ENCODE assay signal across 1 cellular context in the genomic region with DNA sequence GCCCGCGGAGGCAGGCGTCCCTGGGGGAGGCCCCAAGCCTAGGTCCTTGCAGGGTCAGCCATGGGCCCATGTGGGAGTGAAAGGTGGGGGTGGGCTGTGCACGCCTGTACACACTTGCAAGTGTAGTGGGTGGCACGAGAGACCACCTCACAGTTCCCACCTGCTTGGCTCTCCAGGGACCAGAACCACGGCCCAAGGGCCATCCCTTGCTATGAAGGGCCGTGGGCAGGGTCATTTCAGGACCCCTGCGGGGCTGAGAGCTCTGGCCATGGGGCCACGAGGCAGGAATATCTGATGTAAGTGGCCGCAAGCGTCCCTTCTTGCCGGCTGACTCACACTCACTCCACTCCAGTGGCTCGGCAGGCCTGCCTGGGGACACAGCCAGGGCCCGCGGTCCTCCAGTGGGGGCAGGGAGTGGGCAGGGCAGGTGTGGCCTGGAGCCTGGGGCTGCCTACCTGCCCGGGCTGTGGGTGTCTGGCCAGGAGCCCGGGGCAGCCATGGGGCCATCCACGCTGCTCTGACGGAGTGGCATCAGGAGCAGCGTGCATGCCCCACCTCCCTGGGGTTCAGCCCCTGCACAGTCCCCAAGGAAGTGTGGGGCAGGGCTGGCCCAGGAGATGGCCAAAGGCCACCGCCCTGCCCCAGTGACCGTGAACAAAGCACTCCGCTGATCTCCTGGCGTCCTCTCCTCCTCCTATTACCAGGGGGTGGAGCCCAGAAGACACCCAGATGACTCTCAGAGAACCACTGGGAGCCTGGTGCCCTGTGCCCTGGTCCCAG.
A peak's percentile ranks its signal among the peaks of the same experiment; 100 is the strongest.
TF ChIP-seq lines count a peak whose summit lies in the region.

No MANE protein-coding gene starts in this region.

TF ChIP-seq in K562, 482 proteins besides CTCF, POLR2A, EP300 and RAD21 (continued from another document and continues in another):
- TF ChIP-seq, protein P1, sequence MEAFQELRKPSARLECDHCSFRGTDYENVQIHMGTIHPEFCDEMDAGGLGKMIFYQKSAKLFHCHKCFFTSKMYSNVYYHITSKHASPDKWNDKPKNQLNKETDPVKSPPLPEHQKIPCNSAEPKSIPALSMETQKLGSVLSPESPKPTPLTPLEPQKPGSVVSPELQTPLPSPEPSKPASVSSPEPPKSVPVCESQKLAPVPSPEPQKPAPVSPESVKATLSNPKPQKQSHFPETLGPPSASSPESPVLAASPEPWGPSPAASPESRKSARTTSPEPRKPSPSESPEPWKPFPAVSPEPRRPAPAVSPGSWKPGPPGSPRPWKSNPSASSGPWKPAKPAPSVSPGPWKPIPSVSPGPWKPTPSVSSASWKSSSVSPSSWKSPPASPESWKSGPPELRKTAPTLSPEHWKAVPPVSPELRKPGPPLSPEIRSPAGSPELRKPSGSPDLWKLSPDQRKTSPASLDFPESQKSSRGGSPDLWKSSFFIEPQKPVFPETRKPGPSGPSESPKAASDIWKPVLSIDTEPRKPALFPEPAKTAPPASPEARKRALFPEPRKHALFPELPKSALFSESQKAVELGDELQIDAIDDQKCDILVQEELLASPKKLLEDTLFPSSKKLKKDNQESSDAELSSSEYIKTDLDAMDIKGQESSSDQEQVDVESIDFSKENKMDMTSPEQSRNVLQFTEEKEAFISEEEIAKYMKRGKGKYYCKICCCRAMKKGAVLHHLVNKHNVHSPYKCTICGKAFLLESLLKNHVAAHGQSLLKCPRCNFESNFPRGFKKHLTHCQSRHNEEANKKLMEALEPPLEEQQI (IDR thresholded peaks at IDR 0.05) = no peak
- TF ChIP-seq DACH1 (IDR thresholded peaks at IDR 0.05; ENCODE audit: partially characterized antibody) (no peak), ZNF431 (CRISPR knock-in tag; IDR thresholded peaks at IDR 0.05) (no peak), SRSF7 (optimal IDR thresholded peaks at IDR 0.05; ENCODE audit: low read depth, low read length) (no peak), NCOA6 (IDR thresholded peaks at IDR 0.05) (no peak), DMBX1 (CRISPR knock-in tag; IDR thresholded peaks at IDR 0.05; ENCODE audit: borderline replicate concordance) (peak; percentile 94), ETV1 (tag; conservative IDR thresholded peaks at IDR 0.05; ENCODE audit: low read depth) (peak; percentile 76), KDM2B (CRISPR knock-in tag; IDR thresholded peaks at IDR 0.05) (no peak), COPS2 (conservative IDR thresholded peaks at IDR 0.05) (no peak), PURB (CRISPR knock-in tag; IDR thresholded peaks at IDR 0.05; ENCODE audit: low read depth) (no peak), ZNF589 (CRISPR knock-in tag; IDR thresholded peaks at IDR 0.05; ENCODE audit: low read depth) (peak; percentile 98), EZH2 (IDR thresholded peaks at IDR 0.05; ENCODE audit: borderline replicate concordance, low read depth, low read length) (no peak), SMC3 (conservative IDR thresholded peaks at IDR 0.05; ENCODE audit: insufficient read depth, low read depth, low read length) (no peak), BCL6 (CRISPR knock-in tag; IDR thresholded peaks at IDR 0.05) (peak; percentile 41; the same call in 1 of the 2 replicates), RFX7 (CRISPR knock-in tag; IDR thresholded peaks at IDR 0.05) (no peak), ZNF76 (CRISPR knock-in tag; IDR thresholded peaks at IDR 0.05; ENCODE audit: borderline replicate concordance) (no peak; the same call in none of the 2 replicates), RUNX1 (IDR thresholded peaks at IDR 0.05; ENCODE audit: low read depth) (no peak), ZNF133 (CRISPR knock-in tag; IDR thresholded peaks at IDR 0.05) (0 out of 2 replicates have a peak, but pooled peaks have one; percentile 6), PYGO2 (tag; IDR thresholded peaks at IDR 0.05) (peak; percentile 57), STAT5B (CRISPR knock-in tag; IDR thresholded peaks at IDR 0.05) (no peak), MCM7 (IDR thresholded peaks at IDR 0.05) (no peak), FOXA1 (IDR thresholded peaks at IDR 0.05; ENCODE audit: borderline replicate concordance) (no peak), HNRNPK (IDR thresholded peaks at IDR 0.05; ENCODE audit: low read depth, low read length, poor library complexity, severe bottlenecking) (no peak), BRD4 (IDR thresholded peaks at IDR 0.05) (peak; percentile 91; the same call in 1 of the 2 replicates), CHCHD3 (CRISPR knock-in tag; IDR thresholded peaks at IDR 0.05) (no peak), ZNF197 (CRISPR knock-in tag; IDR thresholded peaks at IDR 0.05; ENCODE audit: low read depth) (peak; percentile 94; the same call in 1 of the 2 replicates), KAT8 (IDR thresholded peaks at IDR 0.05; ENCODE audit: low read depth) (no peak), ZNF780A (CRISPR knock-in tag; IDR thresholded peaks at IDR 0.05) (peak; percentile 69; the same call in 1 of the 2 replicates), ZFP1 (CRISPR knock-in tag; IDR thresholded peaks at IDR 0.05) (no peak), CHD4 (IDR thresholded peaks at IDR 0.05; ENCODE audit: insufficient read depth, insufficient replicate concordance, low read depth, low read length, poor library complexity, severe bottlenecking) (no peak), ILF3 (IDR thresholded peaks at IDR 0.05; ENCODE audit: borderline replicate concordance) (no peak), ZNF717 (CRISPR knock-in tag; IDR thresholded peaks at IDR 0.05) (peak; percentile 63; the same call in 1 of the 2 replicates), ZNF583 (CRISPR knock-in tag; IDR thresholded peaks at IDR 0.05) (peak; percentile 86), NUFIP1 (IDR thresholded peaks at IDR 0.05; ENCODE audit: partially characterized antibody) (peak; percentile 19), RNF2 (IDR thresholded peaks at IDR 0.05) (peak; percentile 98)
- TF ChIP-seq, protein P2, sequence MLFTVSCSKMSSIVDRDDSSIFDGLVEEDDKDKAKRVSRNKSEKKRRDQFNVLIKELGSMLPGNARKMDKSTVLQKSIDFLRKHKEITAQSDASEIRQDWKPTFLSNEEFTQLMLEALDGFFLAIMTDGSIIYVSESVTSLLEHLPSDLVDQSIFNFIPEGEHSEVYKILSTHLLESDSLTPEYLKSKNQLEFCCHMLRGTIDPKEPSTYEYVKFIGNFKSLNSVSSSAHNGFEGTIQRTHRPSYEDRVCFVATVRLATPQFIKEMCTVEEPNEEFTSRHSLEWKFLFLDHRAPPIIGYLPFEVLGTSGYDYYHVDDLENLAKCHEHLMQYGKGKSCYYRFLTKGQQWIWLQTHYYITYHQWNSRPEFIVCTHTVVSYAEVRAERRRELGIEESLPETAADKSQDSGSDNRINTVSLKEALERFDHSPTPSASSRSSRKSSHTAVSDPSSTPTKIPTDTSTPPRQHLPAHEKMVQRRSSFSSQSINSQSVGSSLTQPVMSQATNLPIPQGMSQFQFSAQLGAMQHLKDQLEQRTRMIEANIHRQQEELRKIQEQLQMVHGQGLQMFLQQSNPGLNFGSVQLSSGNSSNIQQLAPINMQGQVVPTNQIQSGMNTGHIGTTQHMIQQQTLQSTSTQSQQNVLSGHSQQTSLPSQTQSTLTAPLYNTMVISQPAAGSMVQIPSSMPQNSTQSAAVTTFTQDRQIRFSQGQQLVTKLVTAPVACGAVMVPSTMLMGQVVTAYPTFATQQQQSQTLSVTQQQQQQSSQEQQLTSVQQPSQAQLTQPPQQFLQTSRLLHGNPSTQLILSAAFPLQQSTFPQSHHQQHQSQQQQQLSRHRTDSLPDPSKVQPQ (CRISPR knock-in tag; IDR thresholded peaks at IDR 0.05; ENCODE audit: borderline replicate concordance) = no peak
- TF ChIP-seq, protein P3, sequence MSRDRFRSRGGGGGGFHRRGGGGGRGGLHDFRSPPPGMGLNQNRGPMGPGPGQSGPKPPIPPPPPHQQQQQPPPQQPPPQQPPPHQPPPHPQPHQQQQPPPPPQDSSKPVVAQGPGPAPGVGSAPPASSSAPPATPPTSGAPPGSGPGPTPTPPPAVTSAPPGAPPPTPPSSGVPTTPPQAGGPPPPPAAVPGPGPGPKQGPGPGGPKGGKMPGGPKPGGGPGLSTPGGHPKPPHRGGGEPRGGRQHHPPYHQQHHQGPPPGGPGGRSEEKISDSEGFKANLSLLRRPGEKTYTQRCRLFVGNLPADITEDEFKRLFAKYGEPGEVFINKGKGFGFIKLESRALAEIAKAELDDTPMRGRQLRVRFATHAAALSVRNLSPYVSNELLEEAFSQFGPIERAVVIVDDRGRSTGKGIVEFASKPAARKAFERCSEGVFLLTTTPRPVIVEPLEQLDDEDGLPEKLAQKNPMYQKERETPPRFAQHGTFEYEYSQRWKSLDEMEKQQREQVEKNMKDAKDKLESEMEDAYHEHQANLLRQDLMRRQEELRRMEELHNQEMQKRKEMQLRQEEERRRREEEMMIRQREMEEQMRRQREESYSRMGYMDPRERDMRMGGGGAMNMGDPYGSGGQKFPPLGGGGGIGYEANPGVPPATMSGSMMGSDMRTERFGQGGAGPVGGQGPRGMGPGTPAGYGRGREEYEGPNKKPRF (IDR thresholded peaks at IDR 0.05; ENCODE audit: low read depth, low read length) = no peak
- TF ChIP-seq, protein P4, sequence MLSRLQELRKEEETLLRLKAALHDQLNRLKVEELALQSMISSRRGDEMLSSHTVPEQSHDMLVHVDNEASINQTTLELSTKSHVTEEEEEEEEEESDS (CRISPR knock-in tag; IDR thresholded peaks at IDR 0.05) = no peak
- TF ChIP-seq, protein P5, sequence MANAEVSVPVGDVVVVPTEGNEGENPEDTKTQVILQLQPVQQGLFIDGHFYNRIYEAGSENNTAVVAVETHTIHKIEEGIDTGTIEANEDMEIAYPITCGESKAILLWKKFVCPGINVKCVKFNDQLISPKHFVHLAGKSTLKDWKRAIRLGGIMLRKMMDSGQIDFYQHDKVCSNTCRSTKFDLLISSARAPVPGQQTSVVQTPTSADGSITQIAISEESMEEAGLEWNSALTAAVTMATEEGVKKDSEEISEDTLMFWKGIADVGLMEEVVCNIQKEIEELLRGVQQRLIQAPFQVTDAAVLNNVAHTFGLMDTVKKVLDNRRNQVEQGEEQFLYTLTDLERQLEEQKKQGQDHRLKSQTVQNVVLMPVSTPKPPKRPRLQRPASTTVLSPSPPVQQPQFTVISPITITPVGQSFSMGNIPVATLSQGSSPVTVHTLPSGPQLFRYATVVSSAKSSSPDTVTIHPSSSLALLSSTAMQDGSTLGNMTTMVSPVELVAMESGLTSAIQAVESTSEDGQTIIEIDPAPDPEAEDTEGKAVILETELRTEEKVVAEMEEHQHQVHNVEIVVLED (CRISPR knock-in tag; IDR thresholded peaks at IDR 0.05) = peak; percentile 30; the same call in 1 of the 2 replicates
- TF ChIP-seq, protein P6, sequence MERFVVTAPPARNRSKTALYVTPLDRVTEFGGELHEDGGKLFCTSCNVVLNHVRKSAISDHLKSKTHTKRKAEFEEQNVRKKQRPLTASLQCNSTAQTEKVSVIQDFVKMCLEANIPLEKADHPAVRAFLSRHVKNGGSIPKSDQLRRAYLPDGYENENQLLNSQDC (CRISPR knock-in tag; IDR thresholded peaks at IDR 0.05) = no peak
- TF ChIP-seq, protein P7, sequence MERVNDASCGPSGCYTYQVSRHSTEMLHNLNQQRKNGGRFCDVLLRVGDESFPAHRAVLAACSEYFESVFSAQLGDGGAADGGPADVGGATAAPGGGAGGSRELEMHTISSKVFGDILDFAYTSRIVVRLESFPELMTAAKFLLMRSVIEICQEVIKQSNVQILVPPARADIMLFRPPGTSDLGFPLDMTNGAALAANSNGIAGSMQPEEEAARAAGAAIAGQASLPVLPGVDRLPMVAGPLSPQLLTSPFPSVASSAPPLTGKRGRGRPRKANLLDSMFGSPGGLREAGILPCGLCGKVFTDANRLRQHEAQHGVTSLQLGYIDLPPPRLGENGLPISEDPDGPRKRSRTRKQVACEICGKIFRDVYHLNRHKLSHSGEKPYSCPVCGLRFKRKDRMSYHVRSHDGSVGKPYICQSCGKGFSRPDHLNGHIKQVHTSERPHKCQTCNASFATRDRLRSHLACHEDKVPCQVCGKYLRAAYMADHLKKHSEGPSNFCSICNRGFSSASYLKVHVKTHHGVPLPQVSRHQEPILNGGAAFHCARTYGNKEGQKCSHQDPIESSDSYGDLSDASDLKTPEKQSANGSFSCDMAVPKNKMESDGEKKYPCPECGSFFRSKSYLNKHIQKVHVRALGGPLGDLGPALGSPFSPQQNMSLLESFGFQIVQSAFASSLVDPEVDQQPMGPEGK (CRISPR knock-in tag; IDR thresholded peaks at IDR 0.05; ENCODE audit: borderline replicate concordance) = peak; percentile 48; the same call in 1 of the 2 replicates
- TF ChIP-seq, protein P8, sequence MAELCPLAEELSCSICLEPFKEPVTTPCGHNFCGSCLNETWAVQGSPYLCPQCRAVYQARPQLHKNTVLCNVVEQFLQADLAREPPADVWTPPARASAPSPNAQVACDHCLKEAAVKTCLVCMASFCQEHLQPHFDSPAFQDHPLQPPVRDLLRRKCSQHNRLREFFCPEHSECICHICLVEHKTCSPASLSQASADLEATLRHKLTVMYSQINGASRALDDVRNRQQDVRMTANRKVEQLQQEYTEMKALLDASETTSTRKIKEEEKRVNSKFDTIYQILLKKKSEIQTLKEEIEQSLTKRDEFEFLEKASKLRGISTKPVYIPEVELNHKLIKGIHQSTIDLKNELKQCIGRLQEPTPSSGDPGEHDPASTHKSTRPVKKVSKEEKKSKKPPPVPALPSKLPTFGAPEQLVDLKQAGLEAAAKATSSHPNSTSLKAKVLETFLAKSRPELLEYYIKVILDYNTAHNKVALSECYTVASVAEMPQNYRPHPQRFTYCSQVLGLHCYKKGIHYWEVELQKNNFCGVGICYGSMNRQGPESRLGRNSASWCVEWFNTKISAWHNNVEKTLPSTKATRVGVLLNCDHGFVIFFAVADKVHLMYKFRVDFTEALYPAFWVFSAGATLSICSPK (IDR thresholded peaks at IDR 0.05; ENCODE audit: borderline replicate concordance) = no peak
- TF ChIP-seq, protein P9, sequence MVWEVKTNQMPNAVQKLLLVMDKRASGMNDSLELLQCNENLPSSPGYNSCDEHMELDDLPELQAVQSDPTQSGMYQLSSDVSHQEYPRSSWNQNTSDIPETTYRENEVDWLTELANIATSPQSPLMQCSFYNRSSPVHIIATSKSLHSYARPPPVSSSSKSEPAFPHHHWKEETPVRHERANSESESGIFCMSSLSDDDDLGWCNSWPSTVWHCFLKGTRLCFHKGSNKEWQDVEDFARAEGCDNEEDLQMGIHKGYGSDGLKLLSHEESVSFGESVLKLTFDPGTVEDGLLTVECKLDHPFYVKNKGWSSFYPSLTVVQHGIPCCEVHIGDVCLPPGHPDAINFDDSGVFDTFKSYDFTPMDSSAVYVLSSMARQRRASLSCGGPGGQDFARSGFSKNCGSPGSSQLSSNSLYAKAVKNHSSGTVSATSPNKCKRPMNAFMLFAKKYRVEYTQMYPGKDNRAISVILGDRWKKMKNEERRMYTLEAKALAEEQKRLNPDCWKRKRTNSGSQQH (CRISPR knock-in tag; IDR thresholded peaks at IDR 0.05) = peak; percentile 4; the same call in 1 of the 2 replicates
- TF ChIP-seq, protein P10, sequence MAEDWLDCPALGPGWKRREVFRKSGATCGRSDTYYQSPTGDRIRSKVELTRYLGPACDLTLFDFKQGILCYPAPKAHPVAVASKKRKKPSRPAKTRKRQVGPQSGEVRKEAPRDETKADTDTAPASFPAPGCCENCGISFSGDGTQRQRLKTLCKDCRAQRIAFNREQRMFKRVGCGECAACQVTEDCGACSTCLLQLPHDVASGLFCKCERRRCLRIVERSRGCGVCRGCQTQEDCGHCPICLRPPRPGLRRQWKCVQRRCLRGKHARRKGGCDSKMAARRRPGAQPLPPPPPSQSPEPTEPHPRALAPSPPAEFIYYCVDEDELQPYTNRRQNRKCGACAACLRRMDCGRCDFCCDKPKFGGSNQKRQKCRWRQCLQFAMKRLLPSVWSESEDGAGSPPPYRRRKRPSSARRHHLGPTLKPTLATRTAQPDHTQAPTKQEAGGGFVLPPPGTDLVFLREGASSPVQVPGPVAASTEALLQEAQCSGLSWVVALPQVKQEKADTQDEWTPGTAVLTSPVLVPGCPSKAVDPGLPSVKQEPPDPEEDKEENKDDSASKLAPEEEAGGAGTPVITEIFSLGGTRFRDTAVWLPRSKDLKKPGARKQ (CRISPR knock-in tag; IDR thresholded peaks at IDR 0.05) = no peak
